ENCODE assay signal across 19 cellular contexts in the genomic region with DNA sequence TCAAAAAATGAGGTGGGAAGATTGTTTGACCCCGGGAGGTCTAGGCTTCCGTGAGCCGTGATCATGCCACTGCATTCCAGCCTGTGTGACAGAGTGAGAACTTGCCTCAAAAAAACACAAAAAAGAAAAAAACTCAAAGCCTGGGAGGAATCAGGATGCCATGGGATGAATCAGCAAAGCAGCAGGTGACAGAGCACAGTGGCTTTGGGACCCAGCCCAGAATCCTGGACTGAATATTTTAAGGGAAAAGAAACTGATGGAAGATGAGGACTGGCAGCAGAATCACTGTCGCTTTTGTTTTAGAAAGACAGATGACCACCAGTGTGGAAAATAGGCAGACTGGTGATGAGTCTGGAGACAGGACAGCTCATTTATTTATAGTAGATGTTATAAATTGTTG. TPM values are rescaled to one million over a fixed set of nuclear protein-coding genes. Genes with fewer than 3 reads are reported as not detected.
DNase-seq lines count a peak whose midpoint lies in the region; ATAC-seq and TF ChIP-seq lines count a peak whose summit lies in the region.
"Had no signal": no experiment of that assay in that cellular context is flagged by ENCODE, and none has a peak within 500 bp of the region (broad histone marks: within the 10 kb centered on the region; RNA-seq: fewer than 3 reads in every experiment).

No MANE protein-coding gene starts in this region.

- no peak overlapping the region for H3K27ac ChIP-seq in psoas muscle
- H3K27ac ChIP-seq: RWPE1, suprapubic skin had no signal

- H3K27me3 Mint-ChIP-seq in type B pancreatic cell = no peaks in the 10 kb centered on the region
- H3K27me3 Mint-ChIP-seq: activated CD4-positive, alpha-beta memory T cell treated with anti-CD3 and anti-CD28 coated beads for 36 hours; activated T-helper 17 cell treated with anti-CD3 and anti-CD28 coated beads, Interleukin-2, amount 50 U/mL, for 72 hours had no signal

- H3K4me3 Mint-ChIP-seq in type B pancreatic cell = no peak overlapping the region
- H3K4me3 Mint-ChIP-seq: activated CD4-positive, alpha-beta memory T cell treated with anti-CD3 and anti-CD28 coated beads for 36 hours; activated T-helper 17 cell treated with anti-CD3 and anti-CD28 coated beads, Interleukin-2, amount 50 U/mL, for 72 hours; nephron progenitor cell had no signal

- no peaks in the 10 kb centered on the region for H3K4me1 ChIP-seq in psoas muscle
- H3K4me1 ChIP-seq: Caco-2, suprapubic skin had no signal

- H3K4me1 Mint-ChIP-seq in type B pancreatic cell (ENCODE audit: unreplicated experiment) = peaks cover 35% of the 10 kb centered on the region
- H3K4me1 Mint-ChIP-seq: activated T-helper 17 cell treated with anti-CD3 and anti-CD28 coated beads, Interleukin-2, amount 50 U/mL, for 72 hours had no signal

- H3K9me3 ChIP-seq in psoas muscle = no peaks in the 10 kb centered on the region
- H3K9me3 ChIP-seq: Caco-2, suprapubic skin had no signal

- no peaks in the 10 kb centered on the region for H3K9me3 Mint-ChIP-seq in type B pancreatic cell
- H3K9me3 Mint-ChIP-seq: activated CD4-positive, alpha-beta memory T cell treated with anti-CD3 and anti-CD28 coated beads for 36 hours; activated T-helper 17 cell treated with anti-CD3 and anti-CD28 coated beads, Interleukin-2, amount 50 U/mL, for 72 hours; nephron progenitor cell had no signal

- intact Hi-C loops in psoas muscle (cut with DNase I) = loop anchor here (10.0 kb wide), 2 partner anchors 232 to 542 kb away; partner anchors contain the start of gene GRPR (in 1 of the 2)

- peaks cover 48% of the 10 kb centered on the region for H3K36me3 Mint-ChIP-seq in type B pancreatic cell

- peaks cover 0 to 7% of the 10 kb centered on the region in 2 donors for H3K36me3 ChIP-seq in psoas muscle (ENCODE audit: insufficient read depth in 1 of 2, low read depth in 1 of 2)

- ATAC-seq in HG02571 (IDR thresholded peaks at IDR 0.05; ENCODE audit: unreplicated experiment) (no peak), GM21723 (IDR thresholded peaks at IDR 0.05; ENCODE audit: unreplicated experiment) (no peak), psoas muscle (no peak), GM21423 (IDR thresholded peaks at IDR 0.05; ENCODE audit: unreplicated experiment) (no peak)
- ATAC-seq: activated T-helper 17 cell treated with anti-CD3 and anti-CD28 coated beads, Interleukin-2, amount 50 U/mL, for 72 hours; left lobe of liver had no signal

- WGBS in psoas muscle, 3 donors = 58 to 64% (median 62%) methylated on average over 4 of the region's 4 CpGs

- H3K27me3 ChIP-seq in psoas muscle (ENCODE audit: insufficient read depth in 3 of 3, low read length in 2 of 3) = peaks cover 0 to 20% (median 0%) of the 10 kb centered on the region in 3 donors
- H3K27me3 ChIP-seq: suprapubic skin had no signal

- DNase-seq in H4 (ENCODE audit: low spot score) (peak; percentile 29), astrocyte of the spinal cord (ENCODE audit: low read depth, low spot score) (peak; percentile 64), islet precursor cell (peak; percentile 56), type B pancreatic cell (ENCODE audit: extremely low spot score, unreplicated experiment) (no peak), psoas muscle (no peak)
- DNase-seq: activated CD4-positive, alpha-beta memory T cell treated with anti-CD3 and anti-CD28 coated beads for 36 hours; aorta; Caco-2; effector memory CD4-positive, alpha-beta T cell; NCI-H1930; nephron progenitor cell had no signal

- H3K27ac Mint-ChIP-seq in type B pancreatic cell = peak overlapping the region; percentile 58
- H3K27ac Mint-ChIP-seq: activated CD4-positive, alpha-beta memory T cell treated with anti-CD3 and anti-CD28 coated beads for 36 hours; activated T-helper 17 cell treated with anti-CD3 and anti-CD28 coated beads, Interleukin-2, amount 50 U/mL, for 72 hours; nephron progenitor cell had no signal

- TF ChIP-seq CTCF in astrocyte of the spinal cord (IDR thresholded peaks at IDR 0.05; ENCODE audit: low read depth, low read length) (no peak), type B pancreatic cell (conservative IDR thresholded peaks at IDR 0.05) (no peak), psoas muscle (IDR thresholded peaks at IDR 0.05) (no peak)

- in situ Hi-C loops in astrocyte of the spinal cord (cut with HindIII; ENCODE audit: low sequenced_read_pairs) = no loop called here

- no peak overlapping the region for H3K4me3 ChIP-seq in astrocyte of the spinal cord (ENCODE audit: low read depth, low read length)
- H3K4me3 ChIP-seq in psoas muscle = no peak overlapping the region
- H3K4me3 ChIP-seq: suprapubic skin had no signal

RNA-seq across cellular contexts. Expression of gene S100G, which starts 16.6 kb away (rescaled TPM):
- total RNA-seq in H4 (2014; rRNA removed; shearing (Covaris generic)) = not detected in 2 replicates
- total RNA-seq in type B pancreatic cell (ENCODE audit: low replicate concordance) (5.5 and 30.8 TPM in 2 replicates), psoas muscle (not detected)
- under 1 TPM in 1 of 3 donors, not detected in 2; 0.23 TPM for polyA plus RNA-seq in psoas muscle
- total RNA-seq: activated CD4-positive, alpha-beta memory T cell treated with anti-CD3 and anti-CD28 coated beads for 36 hours; activated T-helper 17 cell treated with anti-CD3 and anti-CD28 coated beads, Interleukin-2, amount 50 U/mL, for 72 hours; aorta; Caco-2; glomerular endothelial cell; left lobe of liver; suprapubic skin had no signal

RNA-seq across cellular contexts. Expression of gene CTPS2, which starts 45.9 kb away (rescaled TPM):
- 5.7 and 5.8 TPM in 2 replicates for total RNA-seq in H4 (2014; rRNA removed; shearing (Covaris generic))
- total RNA-seq in type B pancreatic cell (ENCODE audit: low replicate concordance) = 46.7 and 59.0 TPM in 2 replicates
- total RNA-seq in psoas muscle = 1 to 10 TPM; 2.5 to 3.8 (median 3.0) TPM
- polyA plus RNA-seq in psoas muscle = 1 to 10 TPM; 1.1 to 2.4 (median 1.2) TPM

RNA-seq across cellular contexts. Expression of gene SYAP1, which starts 52.9 kb away (rescaled TPM):
- 17.0 and 21.3 TPM in 2 replicates for total RNA-seq in H4 (2014; rRNA removed; shearing (Covaris generic))
- total RNA-seq in type B pancreatic cell (ENCODE audit: low replicate concordance) = 46.9 and 48.4 TPM in 2 replicates
- 10 to 100 TPM; 13.7 to 29.4 (median 20.0) TPM for total RNA-seq in psoas muscle
- 10 to 100 TPM; 10.9 to 14.9 (median 13.6) TPM for polyA plus RNA-seq in psoas muscle

Comparison
In these comparisons a context has a peak if more than half of its experiments do, and no peak if none do; other contexts are left out.
1. DNase-seq: peak in H4 (single experiment), astrocyte of the spinal cord (single experiment) and islet precursor cell (single experiment); none in type B pancreatic cell (single experiment) and psoas muscle (0 of 2).